Comparison of ENCODE assay signal across 15 cellular contexts in the genomic region with DNA sequence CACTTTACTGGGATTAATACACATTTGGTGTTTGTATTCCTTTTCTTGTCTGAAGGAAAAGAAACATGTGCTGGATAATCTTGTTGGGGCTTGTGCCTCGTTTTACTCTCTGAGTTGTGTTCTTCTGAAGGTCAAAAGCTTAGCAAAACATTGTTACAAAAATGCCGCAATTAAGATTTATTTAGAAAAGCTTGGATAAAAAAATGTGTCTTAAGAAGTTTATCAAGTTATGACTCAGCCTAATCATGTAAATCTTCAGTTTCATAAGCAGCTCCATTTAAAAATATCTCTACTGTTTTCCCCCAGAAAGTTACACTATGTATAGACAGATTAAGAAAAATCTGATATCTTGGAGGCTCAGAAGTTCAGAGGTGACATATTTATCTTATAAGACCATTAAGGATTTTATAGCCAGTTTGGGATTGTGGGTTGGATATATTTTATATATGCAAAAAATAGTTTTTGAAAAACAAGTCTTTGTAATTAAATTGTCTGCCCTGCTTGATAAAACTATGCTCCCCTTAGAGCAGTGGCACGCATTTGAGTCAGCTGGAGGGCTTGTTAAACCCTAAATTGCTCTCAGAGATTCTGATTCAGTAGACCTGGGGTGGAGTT. TPM values are rescaled to one million over a fixed set of nuclear protein-coding genes. Genes with fewer than 3 reads are reported as not detected.
"Had no signal": no experiment of that assay in that cellular context is flagged by ENCODE, and none has a peak within 500 bp of the region (broad histone marks: within the 10 kb centered on the region; RNA-seq: fewer than 3 reads in every experiment).

No MANE protein-coding gene starts in this region.

- H3K27me3 ChIP-seq: foreskin keratinocyte, right lobe of liver had no signal

- H3K4me3 ChIP-seq: coronary artery, prostate gland, right lobe of liver had no signal

- ATAC-seq: activated CD4-positive, alpha-beta T cell treated with anti-CD3 and anti-CD28 coated beads for 36 hours; activated T-cell treated with anti-CD3 and anti-CD28 coated beads, Interleukin-2, amount 50 U/mL, for 72 hours; right lobe of liver; stimulated activated memory B cell treated with anti-CD40 and anti-IgM and Interleukin-4, amounts not matched to agents 10 μg/mL and 1 μg/mL and 100 μg/mL, for 72 hours; T-cell had no signal

- FAIRE-seq: islet of Langerhans had no signal

- DNase-seq: activated CD4-positive, alpha-beta memory T cell treated with anti-CD3 and anti-CD28 coated beads, Interleukin-2, amount 10 ng/mL, durations not matched to agents 7 days and 5 days; activated CD4-positive, alpha-beta T cell treated with anti-CD3 and anti-CD28 coated beads for 36 hours; activated gamma-delta T cell treated with Interleukin-2 at 50 U/mL for 16 hours; activated naive CD8-positive, alpha-beta T cell treated with anti-CD3 and anti-CD28 coated beads, Interleukin-2, amount 10 ng/mL, durations not matched to agents 7 days and 5 days; activated T-cell treated with anti-CD3 and anti-CD28 coated beads, Interleukin-2, amount 50 U/mL, for 72 hours; foreskin keratinocyte; nephron progenitor cell; right lobe of liver; T-cell; trophoblast cell; WERI-Rb-1 had no signal

- H3K27ac ChIP-seq: coronary artery, foreskin keratinocyte, prostate gland, right lobe of liver, WERI-Rb-1 had no signal

RNA-seq across cellular contexts. Expression of a gene that starts 56.5 kb away (rescaled TPM):
- total RNA-seq: activated CD4-positive, alpha-beta memory T cell treated with anti-CD3 and anti-CD28 coated beads, Interleukin-2, amount 10 ng/mL, durations not matched to agents 7 days and 5 days; activated CD4-positive, alpha-beta T cell treated with anti-CD3 and anti-CD28 coated beads for 36 hours; activated naive CD8-positive, alpha-beta T cell treated with anti-CD3 and anti-CD28 coated beads, Interleukin-2, amount 10 ng/mL, durations not matched to agents 7 days and 5 days; activated T-cell treated with anti-CD3 and anti-CD28 coated beads, Interleukin-2, amount 50 U/mL, for 72 hours had no signal
